Comparison of ENCODE assay signal across 9 cellular contexts in the genomic region with DNA sequence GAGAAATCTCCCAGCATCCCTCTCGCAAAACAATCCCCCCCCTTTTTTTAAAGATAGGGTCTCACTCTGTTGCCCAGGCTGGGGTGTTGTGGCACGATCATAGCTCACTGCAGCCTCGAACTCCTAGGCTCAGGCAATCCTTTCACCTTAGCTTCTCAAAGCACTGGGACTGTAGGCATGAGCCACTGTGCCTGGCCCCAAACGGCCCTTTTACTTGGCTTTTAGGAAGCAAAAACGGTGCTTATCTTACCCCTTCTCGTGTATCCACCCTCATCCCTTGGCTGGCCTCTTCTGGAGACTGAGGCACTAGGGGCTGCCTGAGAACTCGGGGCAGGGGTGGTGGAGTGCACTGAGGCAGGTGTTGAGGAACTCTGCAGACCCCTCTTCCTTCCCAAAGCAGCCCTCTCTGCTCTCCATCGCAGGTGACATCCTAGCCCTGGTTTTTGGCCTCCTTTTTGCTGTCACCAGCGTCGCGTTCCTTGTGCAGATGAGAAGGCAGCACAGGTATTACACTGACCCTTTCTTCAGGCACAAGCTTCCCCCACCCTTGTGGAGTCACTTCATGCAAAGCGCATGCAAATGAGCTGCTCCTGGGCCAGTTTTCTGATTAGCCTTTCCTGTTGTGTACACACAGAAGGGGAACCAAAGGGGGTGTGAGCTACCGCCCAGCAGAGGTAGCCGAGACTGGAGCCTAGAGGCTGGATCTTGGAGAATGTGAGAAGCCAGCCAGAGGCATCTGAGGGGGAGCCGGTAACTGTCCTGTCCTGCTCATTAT. TPM values are rescaled to one million over a fixed set of nuclear protein-coding genes. Genes with fewer than 3 reads are reported as not detected.
DNase-seq lines count a peak whose midpoint lies in the region; ATAC-seq and TF ChIP-seq lines count a peak whose summit lies in the region.
"Had no signal": no experiment of that assay in that cellular context is flagged by ENCODE, and none has a peak within 500 bp of the region (broad histone marks: within the 10 kb centered on the region; RNA-seq: fewer than 3 reads in every experiment).

No MANE protein-coding gene starts in this region.

- peaks cover 24% of the 10 kb centered on the region for H3F3A ChIP-seq in GM23338 (replicated peaks; ENCODE audit: low read depth)

- ATAC-seq in GM23338 (peak; percentile 70), GM21737 (IDR thresholded peaks at IDR 0.05; ENCODE audit: unreplicated experiment) (no peak)

- DNase-seq in EH (ENCODE audit: low read depth): peak; percentile 81
- DNase-seq in GM23338 (ENCODE audit: low spot score): peak; percentile 89
- no peak for DNase-seq in RWPE1 (ENCODE audit: low spot score)
- DNase-seq in islet precursor cell: peak; percentile 76
- DNase-seq in adrenal gland: no peak
- no peak for DNase-seq in Ammon's horn (ENCODE audit: low spot score)
- DNase-seq in KBM-7: no peak
- DNase-seq: SW 1271 had no signal

- peaks cover 38% of the 10 kb centered on the region for H3K36me3 Mint-ChIP-seq in GM23338 (ENCODE audit: low read depth)

- peak overlapping the region; percentile 88; the same call in 1 of the 2 replicates for H3K27ac Mint-ChIP-seq in GM23338

- H3K4me3 ChIP-seq in GM23338: no peak overlapping the region
- H3K4me3 ChIP-seq in adrenal gland: no peak overlapping the region

- TF ChIP-seq CTCF in GM23338 (conservative IDR thresholded peaks at IDR 0.05; ENCODE audit: low read depth in 2 of 2) (no peak), RWPE1 (conservative IDR thresholded peaks at IDR 0.05; ENCODE audit: low read depth) (no peak), adrenal gland (IDR thresholded peaks at IDR 0.05) (no peak)

- CTCF ChIA-PET in RWPE1 (lab: Yijun Ruan, JAX): no interaction called here

- H3K4me1 Mint-ChIP-seq in GM23338: peaks cover 26% of the 10 kb centered on the region

- H3K4me3 Mint-ChIP-seq in GM23338: no peak overlapping the region; the same call in 2 of the 3 replicates

- H3K9me3 Mint-ChIP-seq in GM23338: no peaks in the 10 kb centered on the region

- TF ChIP-seq POLR2A in adrenal gland (IDR thresholded peaks at IDR 0.05): no peak

- H3K36me3 ChIP-seq in GM23338 (ENCODE audit: insufficient read depth): peaks cover 20% of the 10 kb centered on the region
- peaks cover 0 to 32% of the 10 kb centered on the region in 2 donors for H3K36me3 ChIP-seq in adrenal gland (replicated peaks in 1 of 2)

- H2AFZ ChIP-seq in GM23338: no peak overlapping the region

- POLR2A ChIA-PET in RWPE1 (lab: Yijun Ruan, JAX; ENCODE audit: low non-redundant PET): no interaction called here

- in situ Hi-C loops in KBM-7 (cut with MboI; ENCODE audit: low pct_unique_long_range_greater_than_20kb, low sequenced_read_pairs): no loop called here

- no peaks in the 10 kb centered on the region for H3K9me2 ChIP-seq in GM23338 (ENCODE audit: insufficient read depth)

- H3K27ac ChIP-seq in GM23338 (ENCODE audit: low read depth) (no peak overlapping the region), RWPE1 (peak overlapping the region; percentile 20; the same call in 1 of the 2 replicates), adrenal gland (no peak overlapping the region)

- H3K4me1 ChIP-seq in GM23338 (ENCODE audit: insufficient read depth) (peaks cover 15% of the 10 kb centered on the region), adrenal gland (replicated peaks in 1 of 2) (peaks cover 0 to 3% of the 10 kb centered on the region in 2 donors)

- intact Hi-C loops in adrenal gland (cut with DNase I): no loop called here

- 62 to 72% (median 71%) methylated on average over 15 of the region's 15 CpGs for WGBS in adrenal gland, 4 donors

- H3K9me3 ChIP-seq in adrenal gland (replicated peaks in 1 of 3): no peaks in the 10 kb centered on the region

- no peaks in the 10 kb centered on the region for H3K79me2 ChIP-seq in GM23338 (replicated peaks; ENCODE audit: insufficient read depth)

- H4K20me1 ChIP-seq in GM23338 (replicated peaks; ENCODE audit: insufficient read depth): peaks cover 3% of the 10 kb centered on the region; the same call in 1 of the 2 replicates

- peaks cover 20% of the 10 kb centered on the region for H3K27me3 Mint-ChIP-seq in GM23338 (ENCODE audit: insufficient read depth, low read depth, poor library complexity)

- 0 out of 2 replicates have a peak overlapping the region, but pooled peaks have one; percentile 57 for H3K4me2 ChIP-seq in GM23338

- H3K27me3 ChIP-seq in GM23338 (ENCODE audit: insufficient read depth) (peaks cover 11% of the 10 kb centered on the region), adrenal gland (no peaks in the 10 kb centered on the region)

TF ChIP-seq in GM23338, 12 proteins besides CTCF, POLR2A, EP300 and RAD21 (continues in another document):
- TF ChIP-seq NANOG (IDR thresholded peaks at IDR 0.05; ENCODE audit: borderline replicate concordance) (no peak), CREB1 (CRISPR knock-in tag; IDR thresholded peaks at IDR 0.05; ENCODE audit: low read depth) (no peak), JUNB (IDR thresholded peaks at IDR 0.05; ENCODE audit: unreplicated experiment) (no peak), EZH2phosphoT487 (IDR thresholded peaks at IDR 0.05; ENCODE audit: unreplicated experiment) (no peak), EZH2 (IDR thresholded peaks at IDR 0.05; ENCODE audit: low read depth, unreplicated experiment) (no peak)
- TF ChIP-seq, protein P1, sequence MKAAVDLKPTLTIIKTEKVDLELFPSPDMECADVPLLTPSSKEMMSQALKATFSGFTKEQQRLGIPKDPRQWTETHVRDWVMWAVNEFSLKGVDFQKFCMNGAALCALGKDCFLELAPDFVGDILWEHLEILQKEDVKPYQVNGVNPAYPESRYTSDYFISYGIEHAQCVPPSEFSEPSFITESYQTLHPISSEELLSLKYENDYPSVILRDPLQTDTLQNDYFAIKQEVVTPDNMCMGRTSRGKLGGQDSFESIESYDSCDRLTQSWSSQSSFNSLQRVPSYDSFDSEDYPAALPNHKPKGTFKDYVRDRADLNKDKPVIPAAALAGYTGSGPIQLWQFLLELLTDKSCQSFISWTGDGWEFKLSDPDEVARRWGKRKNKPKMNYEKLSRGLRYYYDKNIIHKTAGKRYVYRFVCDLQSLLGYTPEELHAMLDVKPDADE (IDR thresholded peaks at IDR 0.05): no peak

RNA-seq across cellular contexts. Expression of a gene that starts 6.8 kb away (rescaled TPM):
- not detected in 2 replicates for total RNA-seq in GM23338 (2014; rRNA removed; shearing (Covaris generic))
- polyA plus RNA-seq in GM23338 (2016; fragmentation: Nextera tagmentation; extraction: Ambion mirVana) (1.1 and 2.2 TPM in 2 replicates), adrenal gland (1 to 10 TPM in 2 of 3 donors, under 1 TPM in 1; 0.31 to 1.4 (median 1.3) TPM)
- total RNA-seq in adrenal gland: 10 to 100 TPM in 1 of 8 donors, 1 to 10 TPM in 4, under 1 TPM in 3; 0.28 to 13.7 (median 1.6) TPM

RNA-seq across cellular contexts. Expression of a gene that starts 9.2 kb away (rescaled TPM):
- 116 and 141 TPM in 2 replicates for total RNA-seq in GM23338 (2014; rRNA removed; shearing (Covaris generic))
- polyA plus RNA-seq in GM23338 (2016; fragmentation: Nextera tagmentation; extraction: Ambion mirVana) (488 and 540 TPM in 2 replicates), adrenal gland (1,000 to 10,000 TPM in 2 of 3 donors, 100 to 1,000 TPM in 1; 462 to 1,472 (median 1,350) TPM)
- 100 to 1,000 TPM; 188 to 654 (median 359) TPM for total RNA-seq in adrenal gland

RNA-seq across cellular contexts. Expression of a gene that starts 15.5 kb away (rescaled TPM):
- total RNA-seq in GM23338 (2014; rRNA removed; shearing (Covaris generic)): 16.8 and 25.7 TPM in 2 replicates
- 25.2 and 31.0 TPM in 2 replicates for polyA plus RNA-seq in GM23338 (2016; fragmentation: Nextera tagmentation; extraction: Ambion mirVana)
- total RNA-seq in adrenal gland: 10 to 100 TPM in 1 of 8 donors, 1 to 10 TPM in 2, under 1 TPM in 5; 0.42 to 18.4 (median 0.95) TPM
- 1 to 10 TPM; 1.2 to 4.0 (median 1.5) TPM for polyA plus RNA-seq in adrenal gland

RNA-seq across cellular contexts. Expression of a gene that starts 22.4 kb away (rescaled TPM):
- 2.4 and 6.9 TPM in 2 replicates for total RNA-seq in GM23338 (2014; rRNA removed; shearing (Covaris generic))
- polyA plus RNA-seq in GM23338 (2016; fragmentation: Nextera tagmentation; extraction: Ambion mirVana): 18.4 and 20.8 TPM in 2 replicates
- 10 to 100 TPM; 27.9 to 55.0 (median 39.8) TPM for total RNA-seq in adrenal gland
- polyA plus RNA-seq in adrenal gland: 100 to 1,000 TPM in 2 of 3 donors, 10 to 100 TPM in 1; 53.6 to 198 (median 169) TPM

RNA-seq across cellular contexts. Expression of a gene that starts 22.7 kb away (rescaled TPM):
- 8,626 and 33,360 TPM in 2 replicates for total RNA-seq in GM23338 (2014; rRNA removed; shearing (Covaris generic))
- 15.3 and 43.0 TPM in 2 replicates for polyA plus RNA-seq in GM23338 (2016; fragmentation: Nextera tagmentation; extraction: Ambion mirVana)
- total RNA-seq in adrenal gland: over 10,000 TPM in 4 of 8 donors, 1,000 to 10,000 TPM in 3, 100 to 1,000 TPM in 1; 885 to 23,366 (median 13,049) TPM
- polyA plus RNA-seq in adrenal gland: 1,000 to 10,000 TPM in 2 of 3 donors, not detected in 1; 1,807 to 2,186 TPM

Comparison
In these comparisons a context has a peak if more than half of its experiments do, and no peak if none do; other contexts are left out.
1. DNase-seq: peak in EH (single experiment), GM23338 (single experiment) and islet precursor cell (single experiment); none in RWPE1 (single experiment), adrenal gland (0 of 7), Ammon's horn (single experiment) and KBM-7 (single experiment).